Comparison of ENCODE assay signal across 19 cellular contexts in genomic region chr2:241574911-241575623, GRCh38. TPM values are rescaled to one million over a fixed set of nuclear protein-coding genes. Genes with fewer than 3 reads are reported as not detected.
DNase-seq lines count a peak whose midpoint lies in the region; ATAC-seq, FAIRE-seq and TF ChIP-seq lines count a peak whose summit lies in the region.
"Had no signal": no experiment of that assay in that cellular context is flagged by ENCODE, and none has a peak within 500 bp of the region (broad histone marks: within the 10 kb centered on the region; RNA-seq: fewer than 3 reads in every experiment).

No MANE protein-coding gene starts in this region.

- H3K9me3 Mint-ChIP-seq in natural killer cell treated with Interleukin-12 subunit alpha and Interleukin-12 subunit beta and Interleukin-15 and Interleukin-18, amount 100 ng/mL, for 72 hours, result no peaks in the 10 kb centered on the region
- H3K9me3 Mint-ChIP-seq in activated T-helper 1 cell treated with anti-CD3 and anti-CD28 coated beads, Interleukin-12 subunit alpha, Interleukin-12 subunit beta, Interleukin-2, Interleukin-4 antibody, amounts not matched to agents 30 ng/mL and 10 ng/mL and 1 ng/mL, durations not matched to agents 14 hours and 24 hours and 36 hours, result no peaks in the 10 kb centered on the region

- TF ChIP-seq CTCF in GM10266 (IDR thresholded peaks at IDR 0.05; ENCODE audit: control insufficient read depth, insufficient read depth, low read depth, missing control alignments) (no peak), Panc1 (IDR thresholded peaks at IDR 0.05) (no peak), kidney (IDR thresholded peaks at IDR 0.05; ENCODE audit: borderline replicate concordance, extremely low read depth, insufficient read depth) (no peak), osteoblast (IDR thresholded peaks at IDR 0.05; ENCODE audit: extremely low read depth, low read depth, low read length) (no peak)

- peaks cover 0 to 10% of the 10 kb centered on the region in 2 donors for H3K4me1 Mint-ChIP-seq in natural killer cell treated with Interleukin-12 subunit alpha and Interleukin-12 subunit beta and Interleukin-15 and Interleukin-18, amount 100 ng/mL, for 72 hours (ENCODE audit: low read depth in 2 of 2)
- no peaks in the 10 kb centered on the region for H3K4me1 Mint-ChIP-seq in activated T-helper 1 cell treated with anti-CD3 and anti-CD28 coated beads, Interleukin-12 subunit alpha, Interleukin-12 subunit beta, Interleukin-2, Interleukin-4 antibody, amounts not matched to agents 30 ng/mL and 10 ng/mL and 1 ng/mL, durations not matched to agents 14 hours and 24 hours and 36 hours (ENCODE audit: low read depth)
- H3K4me1 Mint-ChIP-seq: CD14-positive monocyte had no signal

- no peak overlapping the region for H3K4me3 Mint-ChIP-seq in natural killer cell treated with Interleukin-12 subunit alpha and Interleukin-12 subunit beta and Interleukin-15 and Interleukin-18, amount 100 ng/mL, for 72 hours
- no peak overlapping the region for H3K4me3 Mint-ChIP-seq in activated T-helper 1 cell treated with anti-CD3 and anti-CD28 coated beads, Interleukin-12 subunit alpha, Interleukin-12 subunit beta, Interleukin-2, Interleukin-4 antibody, amounts not matched to agents 30 ng/mL and 10 ng/mL and 1 ng/mL, durations not matched to agents 14 hours and 24 hours and 36 hours
- H3K4me3 Mint-ChIP-seq: CD14-positive monocyte had no signal

- no peak overlapping the region for H3K4me3 ChIP-seq in Panc1 (ENCODE audit: low read depth in 2 of 2, low read length in 2 of 2)
- H3K4me3 ChIP-seq in kidney (ENCODE audit: low read length in 2 of 2), result no peak overlapping the region
- no peak overlapping the region for H3K4me3 ChIP-seq in osteoblast (ENCODE audit: insufficient read depth, low read length)
- H3K4me3 ChIP-seq: PC-9 had no signal

- no peak overlapping the region for H3K4me2 ChIP-seq in osteoblast (ENCODE audit: insufficient read depth, low read length)
- H3K4me2 ChIP-seq: PC-9 had no signal

- intact Hi-C loops in Panc1 (cut with micrococcal nuclease; ENCODE audit: unreplicated experiment) (no loop called here), kidney (cut with DNase I) (no loop called here)
- intact Hi-C loops in activated T-helper 1 cell treated with anti-CD3 and anti-CD28 coated beads, Interleukin-12 subunit alpha, Interleukin-12 subunit beta, Interleukin-2, Interleukin-4 antibody, amounts not matched to agents 30 ng/mL and 10 ng/mL and 1 ng/mL, durations not matched to agents 14 hours and 24 hours and 36 hours (cut with micrococcal nuclease), result no loop called here

- H3K27me3 ChIP-seq in Panc1 (ENCODE audit: control insufficient read depth, insufficient read depth, low read length), result no peaks in the 10 kb centered on the region
- no peaks in the 10 kb centered on the region for H3K27me3 ChIP-seq in osteoblast (ENCODE audit: insufficient read depth, low read length)

- CTCF ChIA-PET in Panc1 (lab: Charles Lee), result no interaction called here

- no TSS peak for BruUV-seq in Panc1 (replicated peaks; lab: Mats Ljungman, UMichigan)

- H3K9me3 ChIP-seq in Panc1 (ENCODE audit: control insufficient read depth, insufficient read depth, low read depth, low read length) (no peaks in the 10 kb centered on the region), kidney (ENCODE audit: control insufficient read depth in 1 of 2, low read length in 2 of 2) (no peaks in the 10 kb centered on the region), osteoblast (ENCODE audit: low read depth, low read length) (no peaks in the 10 kb centered on the region)

- H3K9ac ChIP-seq in kidney (ENCODE audit: low read length in 2 of 2), result no peak overlapping the region

- ATAC-seq in Panc1, result peak; percentile 22
- no peak for ATAC-seq in natural killer cell treated with Interleukin-12 subunit alpha and Interleukin-12 subunit beta and Interleukin-15 and Interleukin-18, amount 100 ng/mL, for 72 hours
- ATAC-seq in HG03457 (IDR thresholded peaks at IDR 0.05; ENCODE audit: unreplicated experiment), result no peak

- H3K36me3 ChIP-seq in Panc1 (ENCODE audit: control insufficient read depth, insufficient read depth, low read length) (no peaks in the 10 kb centered on the region), kidney (ENCODE audit: control insufficient read depth in 1 of 2, insufficient read depth in 2 of 2, low read length in 2 of 2) (no peaks in the 10 kb centered on the region), osteoblast (ENCODE audit: insufficient read depth, low read length) (peaks cover 13% of the 10 kb centered on the region)

- H3K79me2 ChIP-seq in osteoblast (ENCODE audit: insufficient read depth, low read length), result peaks cover under 1% of the 10 kb centered on the region

- POLR2A ChIA-PET in Panc1 (lab: Charles Lee), result no interaction called here

- no peak overlapping the region for H3K27ac Mint-ChIP-seq in natural killer cell treated with Interleukin-12 subunit alpha and Interleukin-12 subunit beta and Interleukin-15 and Interleukin-18, amount 100 ng/mL, for 72 hours
- H3K27ac Mint-ChIP-seq in activated T-helper 1 cell treated with anti-CD3 and anti-CD28 coated beads, Interleukin-12 subunit alpha, Interleukin-12 subunit beta, Interleukin-2, Interleukin-4 antibody, amounts not matched to agents 30 ng/mL and 10 ng/mL and 1 ng/mL, durations not matched to agents 14 hours and 24 hours and 36 hours, result no peak overlapping the region

- DNase-seq in GM10266 (ENCODE audit: extremely low spot score) (peak; percentile 18), Panc1 (ENCODE audit: low read depth, low spot score) (no peak), kidney (peak; percentile 18), osteoblast (ENCODE audit: insufficient read length, low spot score, missing footprints) (peak; percentile 80), occipital lobe (lab: John Stamatoyannopoulos, UW) (no peak)
- DNase-seq in natural killer cell treated with Interleukin-12 subunit alpha and Interleukin-12 subunit beta and Interleukin-15 and Interleukin-18, amount 100 ng/mL, for 72 hours (ENCODE audit: low spot score), result no peak
- no peak for DNase-seq in activated T-helper 1 cell treated with anti-CD3 and anti-CD28 coated beads, Interleukin-12 subunit alpha, Interleukin-12 subunit beta, Interleukin-2, Interleukin-4 antibody, amounts not matched to agents 30 ng/mL and 10 ng/mL and 1 ng/mL, durations not matched to agents 14 hours and 24 hours and 36 hours (ENCODE audit: low spot score)
- DNase-seq: COR-L47, DMS153, EL, MM.1S, NCI-H1105, NCI-H187, NCI-H446, PC-9, SHP77 had no signal

- H3K27me3 Mint-ChIP-seq in natural killer cell treated with Interleukin-12 subunit alpha and Interleukin-12 subunit beta and Interleukin-15 and Interleukin-18, amount 100 ng/mL, for 72 hours, result no peaks in the 10 kb centered on the region
- no peaks in the 10 kb centered on the region for H3K27me3 Mint-ChIP-seq in activated T-helper 1 cell treated with anti-CD3 and anti-CD28 coated beads, Interleukin-12 subunit alpha, Interleukin-12 subunit beta, Interleukin-2, Interleukin-4 antibody, amounts not matched to agents 30 ng/mL and 10 ng/mL and 1 ng/mL, durations not matched to agents 14 hours and 24 hours and 36 hours (ENCODE audit: insufficient read depth)

- in situ Hi-C loops in Panc1 (cut with HindIII; ENCODE audit: low pct_unique_long_range_greater_than_20kb, low sequenced_read_pairs), result no loop called here

- no peak for FAIRE-seq in kidney (lab: Jason Lieb, UNC)
- FAIRE-seq: GM19239 had no signal

- H3K36me3 Mint-ChIP-seq in natural killer cell treated with Interleukin-12 subunit alpha and Interleukin-12 subunit beta and Interleukin-15 and Interleukin-18, amount 100 ng/mL, for 72 hours, result no peaks in the 10 kb centered on the region
- no peaks in the 10 kb centered on the region for H3K36me3 Mint-ChIP-seq in activated T-helper 1 cell treated with anti-CD3 and anti-CD28 coated beads, Interleukin-12 subunit alpha, Interleukin-12 subunit beta, Interleukin-2, Interleukin-4 antibody, amounts not matched to agents 30 ng/mL and 10 ng/mL and 1 ng/mL, durations not matched to agents 14 hours and 24 hours and 36 hours (ENCODE audit: low read depth)

- H3K4me1 ChIP-seq in Panc1 (ENCODE audit: control insufficient read depth, insufficient read depth, low read length), result no peaks in the 10 kb centered on the region
- H3K4me1 ChIP-seq in kidney (ENCODE audit: control insufficient read depth in 1 of 2, insufficient read depth in 1 of 2, low read depth in 1 of 2, low read length in 2 of 2), result no peaks in the 10 kb centered on the region
- no peaks in the 10 kb centered on the region for H3K4me1 ChIP-seq in osteoblast (ENCODE audit: insufficient read depth, low read length)

- H4K20me1 ChIP-seq in osteoblast (ENCODE audit: insufficient read depth, low read length), result peaks cover 35% of the 10 kb centered on the region

- H2AFZ ChIP-seq in osteoblast (ENCODE audit: low read length), result no peak overlapping the region
- H2AFZ ChIP-seq: PC-9 had no signal

- H3K27ac ChIP-seq in Panc1 (ENCODE audit: low read length) (no peak overlapping the region), kidney (ENCODE audit: low read depth in 2 of 2, low read length in 2 of 2) (no peak overlapping the region), osteoblast (ENCODE audit: low read depth, low read length) (no peak overlapping the region)
- H3K27ac ChIP-seq: PC-9 had no signal

RNA-seq across cellular contexts. Expression of gene BOK, which starts 16.5 kb away (rescaled TPM):
- total RNA-seq in Panc1 (2021; ENCODE audit: unreplicated experiment) (39.1 TPM), kidney (28.8 TPM), osteoblast (33.3 and 41.3 TPM in 2 replicates), occipital lobe (22.8 TPM)
- polyA plus RNA-seq in Panc1 (2012; ENCODE audit: insufficient read length), result 77.4 TPM
- polyA plus RNA-seq in kidney (ENCODE audit: insufficient read depth, low read depth, low replicate concordance), result 22.9 TPM
- 1 to 10 TPM; 1.0 to 2.2 TPM for total RNA-seq in natural killer cell treated with Interleukin-12 subunit alpha and Interleukin-12 subunit beta and Interleukin-15 and Interleukin-18, amount 100 ng/mL, for 72 hours
- total RNA-seq in activated T-helper 1 cell treated with anti-CD3 and anti-CD28 coated beads, Interleukin-12 subunit alpha, Interleukin-12 subunit beta, Interleukin-2, Interleukin-4 antibody, amounts not matched to agents 30 ng/mL and 10 ng/mL and 1 ng/mL, durations not matched to agents 14 hours and 24 hours and 36 hours, result 0.07 TPM in 1 of 2 replicates, not detected in the other

Comparison
In these comparisons a context has a peak if more than half of its experiments do, and no peak if none do; other contexts are left out.
1. DNase-seq: peak in GM10266 (single experiment), kidney (single experiment) and osteoblast (single experiment); none in Panc1 (single experiment), natural killer cell treated with Interleukin-12 subunit alpha and Interleukin-12 subunit beta and Interleukin-15 and Interleukin-18, amount 100 ng/mL, for 72 hours (single experiment), occipital lobe (single experiment) and activated T-helper 1 cell treated with anti-CD3 and anti-CD28 coated beads, Interleukin-12 subunit alpha, Interleukin-12 subunit beta, Interleukin-2, Interleukin-4 antibody, amounts not matched to agents 30 ng/mL and 10 ng/mL and 1 ng/mL, durations not matched to agents 14 hours and 24 hours and 36 hours (single experiment).